Comparison of ENCODE assay signal across 20 cellular contexts in genomic region chr2:173264152-173264551, GRCh38.
A peak's percentile ranks its signal among the peaks of the same experiment; 100 is the strongest.
DNase-seq lines count a peak whose midpoint lies in the region; ATAC-seq, FAIRE-seq and TF ChIP-seq lines count a peak whose summit lies in the region.
"Had no signal": no experiment of that assay in that cellular context is flagged by ENCODE, and none has a peak within 500 bp of the region (broad histone marks: within the 10 kb centered on the region; RNA-seq: fewer than 3 reads in every experiment).

No MANE protein-coding gene starts in this region.

- H3K4me2 ChIP-seq in GM12878 (ENCODE audit: control insufficient read depth, insufficient read depth): peak overlapping the region; percentile 68
- H3K4me2 ChIP-seq: neural progenitor cell had no signal

- intact Hi-C loops in activated CD4-positive, alpha-beta T cell treated with anti-CD3 and anti-CD28 coated beads for 36 hours (cut with DNase I, micrococcal nuclease): no loop called here
- intact Hi-C loops in GM12878 (cut with micrococcal nuclease; ENCODE audit: unreplicated experiment): no loop called here

- no peak for DNase-seq in activated CD4-positive, alpha-beta T cell treated with anti-CD3 and anti-CD28 coated beads for 36 hours
- DNase-seq in activated CD4-positive, alpha-beta T cell treated with anti-CD3 and anti-CD28 coated beads for 4 hours: no peak
- DNase-seq in GM12878 (ENCODE audit: low read depth, low spot score) (no peak), NK-92 (lab: John Stamatoyannopoulos, UW; ENCODE audit: unreplicated experiment) (no peak), NCI-H146 (lab: John Stamatoyannopoulos, UW) (no peak)
- DNase-seq: activated CD4-positive, alpha-beta T cell treated with anti-CD3 and anti-CD28 coated beads, Interleukin-2, amount 50 U/mL, for 1 hour; colonic mucosa; MG63; NCI-H2029 treated with DMSO at 0.1 percent for 48 hours; NCI-H526 treated with DMSO at 0.1 percent for 48 hours; right cardiac atrium; stimulated activated CD4-positive, alpha-beta T cell treated with anti-CD3 and anti-CD28 coated beads, Interleukin-2, amount 100 ng/mL, for 24 hours; SW 1271 had no signal

- H3K36me3 ChIP-seq in GM12878 (ENCODE audit: control insufficient read depth in 2 of 2, insufficient read depth in 2 of 2, low read length in 1 of 2) (peaks cover 0 to 3% of the 10 kb centered on the region in 2 experiments; a peak in 1 of 4 replicates), neutrophil (no peaks in the 10 kb centered on the region)
- H3K36me3 ChIP-seq: colonic mucosa, neural progenitor cell had no signal

- H3K9me3 ChIP-seq in GM12878 (replicated peaks; ENCODE audit: control insufficient read depth, insufficient read depth, low read length) (no peaks in the 10 kb centered on the region; the same call in 2 of the 3 replicates), neutrophil (no peaks in the 10 kb centered on the region)
- H3K9me3 ChIP-seq: colonic mucosa, MG63, transverse colon had no signal

- peaks cover 9% of the 10 kb centered on the region for H3K4me1 ChIP-seq in GM12878 (ENCODE audit: control insufficient read depth, insufficient read depth, low read length)
- peaks cover 45 to 48% of the 10 kb centered on the region in 2 experiments for H3K4me1 ChIP-seq in neutrophil (ENCODE audit: control insufficient read depth in 1 of 2, insufficient read depth in 1 of 2, low read depth in 1 of 2, low read length in 1 of 2)
- H3K4me1 ChIP-seq: colonic mucosa had no signal

- TF ChIP-seq CTCF in GM12878 (IDR thresholded peaks at IDR 0.05 in 2 of 3, conservative IDR thresholded peaks at IDR 0.05 in 1 of 3; ENCODE audit: control insufficient read depth in 2 of 3, extremely low read depth in 1 of 3, insufficient read depth in 1 of 3, low read depth in 3 of 3, low read length in 3 of 3) (no peak), neutrophil (IDR thresholded peaks at IDR 0.05) (no peak)

- 57% methylated on average over 4 of the region's 4 CpGs for WGBS in GM12878 (ENCODE audit: insufficient coverage, insufficient replicate concordance, low lambda C conversion rate, missing lambda C conversion rate)

- H3K27me3 Mint-ChIP-seq in activated CD4-positive, alpha-beta T cell treated with anti-CD3 and anti-CD28 coated beads for 36 hours: no peaks in the 10 kb centered on the region
- H3K27me3 Mint-ChIP-seq in IgD-negative memory B cell: no peaks in the 10 kb centered on the region

- H2AFZ ChIP-seq in GM12878 (ENCODE audit: control insufficient read depth, low read depth, low read length): peak overlapping the region; percentile 86

- H3K4me3 ChIP-seq in GM12878 (no peak overlapping the region), neutrophil (ENCODE audit: low read depth in 1 of 2, low read length in 1 of 2) (peak overlapping the region; percentile 49 to 52)
- H3K4me3 ChIP-seq: colonic mucosa, MG63, neural progenitor cell, transverse colon had no signal

- peak overlapping the region; percentile 7 for H3K4me3 Mint-ChIP-seq in activated CD4-positive, alpha-beta T cell treated with anti-CD3 and anti-CD28 coated beads for 36 hours
- peak overlapping the region; percentile 61 to 95 (median 84) for H3K4me3 Mint-ChIP-seq in IgD-negative memory B cell
- H3K4me3 Mint-ChIP-seq: neural progenitor cell had no signal

- H3K9ac ChIP-seq in GM12878 (ENCODE audit: control insufficient read depth, insufficient read depth, low read length): no peak overlapping the region
- H3K9ac ChIP-seq: neural progenitor cell had no signal

- no peaks in the 10 kb centered on the region for H3K9me3 Mint-ChIP-seq in activated CD4-positive, alpha-beta T cell treated with anti-CD3 and anti-CD28 coated beads for 36 hours (ENCODE audit: low read depth)
- H3K9me3 Mint-ChIP-seq in IgD-negative memory B cell: no peaks in the 10 kb centered on the region
- H3K9me3 Mint-ChIP-seq: neural progenitor cell had no signal

- no peaks in the 10 kb centered on the region for H4K20me1 ChIP-seq in GM12878 (ENCODE audit: control insufficient read depth, insufficient read depth)

- H3K27ac ChIP-seq in GM12878 (ENCODE audit: control insufficient read depth, insufficient read depth): no peak overlapping the region
- peak overlapping the region; percentile 93 for H3K27ac ChIP-seq in neutrophil
- H3K27ac ChIP-seq: colonic mucosa, neural progenitor cell, transverse colon had no signal

- no peaks in the 10 kb centered on the region for H3K27me3 ChIP-seq in GM12878 (replicated peaks in 1 of 2; ENCODE audit: control insufficient read depth in 2 of 2, insufficient read depth in 2 of 2, low read length in 1 of 2)
- peaks cover 20% of the 10 kb centered on the region for H3K27me3 ChIP-seq in neutrophil
- H3K27me3 ChIP-seq: colonic mucosa, MG63, neural progenitor cell, transverse colon had no signal

- no TSS peak for BruUV-seq in GM12878 (replicated peaks; lab: Mats Ljungman, UMichigan)

- RAD21 ChIA-PET in GM12878 (lab: Charles Lee; ENCODE audit: unreplicated experiment): no interaction called here

- H3K36me3 Mint-ChIP-seq in activated CD4-positive, alpha-beta T cell treated with anti-CD3 and anti-CD28 coated beads for 36 hours (ENCODE audit: low read depth): no peaks in the 10 kb centered on the region
- H3K36me3 Mint-ChIP-seq in IgD-negative memory B cell: peaks cover 4% of the 10 kb centered on the region

- TF ChIP-seq EP300 in GM12878 (IDR thresholded peaks at IDR 0.05; ENCODE audit: borderline replicate concordance in 1 of 2, control insufficient read depth in 1 of 2, low read depth in 2 of 2, low read length in 2 of 2): no peak

- ATAC-seq in activated CD4-positive, alpha-beta T cell treated with anti-CD3 and anti-CD28 coated beads for 36 hours: no peak
- ATAC-seq in GM12878 (no peak), HG03135 (IDR thresholded peaks at IDR 0.05; ENCODE audit: unreplicated experiment) (no peak)

- in situ Hi-C loops in GM12878 (cut with MboI): no loop called here

- no peak for FAIRE-seq in GM12878 (lab: Jason Lieb, UNC)
- FAIRE-seq: A204.1, H54 had no signal

- peak overlapping the region; percentile 11 for H3K27ac Mint-ChIP-seq in activated CD4-positive, alpha-beta T cell treated with anti-CD3 and anti-CD28 coated beads for 36 hours
- H3K27ac Mint-ChIP-seq in IgD-negative memory B cell: peak overlapping the region; percentile 18 to 84 (median 72)
- H3K27ac Mint-ChIP-seq: neural progenitor cell had no signal

- peaks cover 12% of the 10 kb centered on the region for H3K4me1 Mint-ChIP-seq in activated CD4-positive, alpha-beta T cell treated with anti-CD3 and anti-CD28 coated beads for 36 hours
- H3K4me1 Mint-ChIP-seq in IgD-negative memory B cell: peaks cover 7 to 16% (median 14%) of the 10 kb centered on the region in 3 donors

- SMC1A ChIA-PET in GM12878 (lab: Charles Lee; ENCODE audit: uncharacterized antibody, unreplicated experiment): no interaction called here

- POLR2A ChIA-PET in activated CD4-positive, alpha-beta T cell treated with anti-CD3 and anti-CD28 coated beads for 36 hours (lab: Charles Lee): interaction anchor here (0.6 kb wide), 1 partner anchor 626 kb away, joined by 3 read pairs; no protein-coding TSS in a partner anchor
- POLR2A ChIA-PET in GM12878 (lab: Charles Lee): no interaction called here

- no peak for TF ChIP-seq RAD21 in GM12878 (IDR thresholded peaks at IDR 0.05; ENCODE audit: insufficient read depth, low read depth, low read length)

- no peaks in the 10 kb centered on the region for H3K79me2 ChIP-seq in GM12878 (ENCODE audit: control insufficient read depth, insufficient read depth, low read length)

- TF ChIP-seq POLR2A in GM12878 (IDR thresholded peaks at IDR 0.05; ENCODE audit: low read depth, low read length): no peak

- CTCF ChIA-PET in activated CD4-positive, alpha-beta T cell treated with anti-CD3 and anti-CD28 coated beads for 36 hours (lab: Charles Lee): interaction anchor here (1.8 kb wide), 1 partner anchor 31 kb away, joined by 5 read pairs; no protein-coding TSS in a partner anchor
- CTCF ChIA-PET in GM12878 (lab: Yijun Ruan, JAX): interaction anchor here (1.2 kb wide), 1 partner anchor 238 kb away, joined by 4 read pairs; no protein-coding TSS in a partner anchor

TF ChIP-seq in GM12878, 131 proteins besides CTCF, POLR2A, EP300 and RAD21 (continues in another document):
- no peak for TF ChIP-seq IKZF1 (conservative IDR thresholded peaks at IDR 0.05)
- TF ChIP-seq JUND (IDR thresholded peaks at IDR 0.05; ENCODE audit: low read depth, low read length): no peak
- TF ChIP-seq MEF2A (IDR thresholded peaks at IDR 0.05; ENCODE audit: insufficient read depth, low read depth, low read length): no peak
- no peak for TF ChIP-seq ZBTB11 (CRISPR knock-in tag; IDR thresholded peaks at IDR 0.05)
- no peak for TF ChIP-seq HDAC2 (IDR thresholded peaks at IDR 0.05)
- no peak for TF ChIP-seq SPI1 (IDR thresholded peaks at IDR 0.05; ENCODE audit: borderline replicate concordance, insufficient read depth, low read depth, low read length)
- TF ChIP-seq GABPA (IDR thresholded peaks at IDR 0.05; ENCODE audit: low read depth): no peak
- no peak for TF ChIP-seq YY1 (IDR thresholded peaks at IDR 0.05; ENCODE audit: low read depth, low read length)
